ENCODE assay signal across 8 cellular contexts in the genomic region with DNA sequence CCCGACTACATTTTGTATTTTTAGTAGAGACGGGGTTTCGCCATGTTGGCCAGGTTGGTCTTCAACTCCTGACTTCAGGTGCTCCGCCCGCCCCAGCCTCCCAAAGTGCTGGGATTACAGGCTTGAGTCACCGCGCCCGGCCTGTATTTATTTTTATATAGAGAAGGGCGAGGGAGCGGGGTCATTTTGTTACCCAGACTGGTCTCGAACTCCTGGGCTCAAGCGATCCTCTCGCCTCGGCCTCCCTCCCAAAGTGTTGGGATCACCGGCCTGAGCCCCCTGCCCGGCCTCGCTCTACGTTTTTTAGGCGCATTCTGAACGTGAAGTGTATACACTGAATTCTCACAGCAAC. TPM values are rescaled to one million over a fixed set of nuclear protein-coding genes. Genes with fewer than 3 reads are reported as not detected.
A peak's percentile ranks its signal among the peaks of the same experiment; 100 is the strongest.
DNase-seq lines count a peak whose midpoint lies in the region; ATAC-seq and TF ChIP-seq lines count a peak whose summit lies in the region.

No MANE protein-coding gene starts in this region.

- peak overlapping the region; percentile 79 for H4K12ac ChIP-seq in trophoblast cell (ENCODE audit: low read depth, low read length)

- peak overlapping the region; percentile 72 for H3K4ac ChIP-seq in trophoblast cell (ENCODE audit: low read depth, low read length)

- H3K4me1 Mint-ChIP-seq in Calu3 (ENCODE audit: low read depth, unreplicated experiment): peaks cover 10% of the 10 kb centered on the region
- peaks cover 34 to 40% (median 39%) of the 10 kb centered on the region in 3 donors for H3K4me1 Mint-ChIP-seq in T-cell

- H3K27ac ChIP-seq in fibroblast of lung (ENCODE audit: insufficient read depth, low read length) (peak overlapping the region; percentile 82), trophoblast cell (ENCODE audit: low read depth, low read length) (peak overlapping the region; percentile 79)

- CTCF ChIA-PET in Calu3 (lab: Charles Lee): interaction anchor here (2.1 kb wide), 1 partner anchor 60 kb away, joined by 8 read pairs; no protein-coding TSS in a partner anchor
- CTCF ChIA-PET in T-cell (lab: Charles Lee): interaction anchor here (1.0 to 5.2 kb wide), 2 partner anchors 53 to 59 kb away, joined by 4 to 30 read pairs; no protein-coding TSS in a partner anchor

- no peaks in the 10 kb centered on the region for H3K27me3 ChIP-seq in fibroblast of lung (ENCODE audit: control insufficient read depth, insufficient read depth, low read length)
- H3K27me3 ChIP-seq in trophoblast cell (ENCODE audit: insufficient read depth, low read length): no peaks in the 10 kb centered on the region

- peak overlapping the region; percentile 97 for H2AFZ ChIP-seq in fibroblast of lung (ENCODE audit: low read length)
- peak overlapping the region; percentile 96 for H2AFZ ChIP-seq in trophoblast cell (ENCODE audit: insufficient read depth, low read length, poor library complexity)

- H3K36me3 ChIP-seq in fibroblast of lung (ENCODE audit: control insufficient read depth, insufficient read depth, low read length): peaks cover 3% of the 10 kb centered on the region
- peaks cover under 1 to 3% of the 10 kb centered on the region in 2 experiments for H3K36me3 ChIP-seq in trophoblast cell (ENCODE audit: control insufficient read depth in 1 of 2, insufficient read depth in 2 of 2, low read length in 2 of 2)

- H3K27ac Mint-ChIP-seq in Calu3 (ENCODE audit: unreplicated experiment) (peak overlapping the region; percentile 89), T-cell (peak overlapping the region; percentile 76 to 89)

- peaks cover 2% of the 10 kb centered on the region for H3K4me1 ChIP-seq in fibroblast of lung (ENCODE audit: control insufficient read depth, extremely low read depth, insufficient read depth, low read length)
- peaks cover 4 to 9% of the 10 kb centered on the region in 2 experiments for H3K4me1 ChIP-seq in trophoblast cell (ENCODE audit: control insufficient read depth in 1 of 2, insufficient read depth in 2 of 2, low read length in 2 of 2)

- H2BK12ac ChIP-seq in trophoblast cell (ENCODE audit: low read length): peak overlapping the region; percentile 59

- peak overlapping the region; percentile 92 for H3K9ac ChIP-seq in fibroblast of lung (ENCODE audit: insufficient read depth, low read length)
- H3K9ac ChIP-seq in trophoblast cell (ENCODE audit: low read length): peak overlapping the region; percentile 74

- peak overlapping the region; percentile 59 for H3K4me2 ChIP-seq in fibroblast of lung (ENCODE audit: extremely low read depth, insufficient read depth, low read length)
- peak overlapping the region; percentile 65 for H3K4me2 ChIP-seq in trophoblast cell (ENCODE audit: low read length)

- POLR2A ChIA-PET in T-cell (lab: Charles Lee): no interaction called here

- no peaks in the 10 kb centered on the region for H3K9me3 ChIP-seq in fibroblast of lung (ENCODE audit: control insufficient read depth, insufficient read depth, low read depth, low read length)
- H3K9me3 ChIP-seq in trophoblast cell (ENCODE audit: insufficient read depth, low read depth, low read length): no peaks in the 10 kb centered on the region

- peak overlapping the region; percentile 97 for H4K8ac ChIP-seq in trophoblast cell (ENCODE audit: low read depth, low read length)

- H3K79me1 ChIP-seq in trophoblast cell (ENCODE audit: low read length): peaks cover 13% of the 10 kb centered on the region

- H3K36me3 Mint-ChIP-seq in Calu3 (ENCODE audit: insufficient read depth, unreplicated experiment): peaks cover 37% of the 10 kb centered on the region
- H3K36me3 Mint-ChIP-seq in T-cell: peaks cover 18% of the 10 kb centered on the region

- DNase-seq in Calu3 (no peak), T-cell (peak in 2 of 34 experiments; percentile 2 to 3), fibroblast of lung (ENCODE audit: low read depth in 2 of 2) (no peak), trophoblast cell (no peak), LoVo (ENCODE audit: low spot score) (no peak), AG20443 (ENCODE audit: low spot score) (no peak)
- no peak for DNase-seq in stimulated activated naive CD4-positive, alpha-beta T cell treated with Interleukin-2 at 50 U/mL for 16 hours (lab: John Stamatoyannopoulos, UW)

- peak overlapping the region; percentile 87 for H4K91ac ChIP-seq in trophoblast cell (ENCODE audit: low read depth, low read length)

- TF ChIP-seq CTCF in Calu3 (IDR thresholded peaks at IDR 0.05; ENCODE audit: unreplicated experiment) (no peak), fibroblast of lung (conservative IDR thresholded peaks at IDR 0.05 in 1 of 2, IDR thresholded peaks at IDR 0.05 in 1 of 2; ENCODE audit: low read depth in 1 of 2, low read length in 2 of 2) (no peak)

- H3K23ac ChIP-seq in trophoblast cell (ENCODE audit: low read length): no peak overlapping the region

- ATAC-seq in T-cell (replicated peaks in 1 of 4): no peak
- ATAC-seq in HG03135 (IDR thresholded peaks at IDR 0.05; ENCODE audit: unreplicated experiment): no peak

- intact Hi-C loops in Calu3 (cut with micrococcal nuclease; ENCODE audit: unreplicated experiment): loop anchor here (5.0 kb wide), 1 partner anchor 61 kb away; no protein-coding TSS in a partner anchor

- H2AK5ac ChIP-seq in trophoblast cell (ENCODE audit: low read length): peak overlapping the region; percentile 39

- H4K20me1 ChIP-seq in fibroblast of lung (ENCODE audit: control insufficient read depth, extremely low read depth, insufficient read depth, low read length): peaks cover 11% of the 10 kb centered on the region

- H3K4me3 ChIP-seq in fibroblast of lung (replicated peaks in 1 of 4; ENCODE audit: control extremely low read depth in 1 of 4, insufficient read depth in 1 of 4, low read depth in 3 of 4, low read length in 4 of 4): peak overlapping the region; percentile 18 to 88 (median 37)
- H3K4me3 ChIP-seq in trophoblast cell (ENCODE audit: low read depth, low read length): peak overlapping the region; percentile 67

- H2BK5ac ChIP-seq in trophoblast cell (ENCODE audit: low read depth, low read length, poor library complexity): peak overlapping the region; percentile 82

- peak overlapping the region; percentile 74 for H2BK120ac ChIP-seq in trophoblast cell (ENCODE audit: insufficient read depth, low read length, poor library complexity)

- H3K14ac ChIP-seq in trophoblast cell (ENCODE audit: low read length): peak overlapping the region; percentile 69

- H3K4me3 Mint-ChIP-seq in Calu3 (ENCODE audit: low read depth, unreplicated experiment): peak overlapping the region; percentile 96
- H3K4me3 Mint-ChIP-seq in T-cell: peak overlapping the region; percentile 83 to 89 (median 88)

- H3K27me3 Mint-ChIP-seq in Calu3 (ENCODE audit: unreplicated experiment) (no peaks in the 10 kb centered on the region), T-cell (no peaks in the 10 kb centered on the region)

- peak overlapping the region; percentile 91 for H3K18ac ChIP-seq in trophoblast cell (ENCODE audit: low read length)

- no peaks in the 10 kb centered on the region for H3K9me3 Mint-ChIP-seq in Calu3 (ENCODE audit: low read depth, unreplicated experiment)
- H3K9me3 Mint-ChIP-seq in T-cell: no peaks in the 10 kb centered on the region

- BruUV-seq in Calu3 (replicated peaks; lab: Mats Ljungman, UMichigan): no TSS peak

- WGBS in trophoblast cell (ENCODE audit: extremely low coverage, insufficient coverage, insufficient read length): no CpG with 5 or more reads among the region's 20 CpGs

- H3K79me2 ChIP-seq in fibroblast of lung (ENCODE audit: control insufficient read depth, insufficient read depth, low read length) (peaks cover 42% of the 10 kb centered on the region), trophoblast cell (ENCODE audit: control insufficient read depth, insufficient read depth, low read length, poor library complexity) (peaks cover 11% of the 10 kb centered on the region)

RNA-seq across cellular contexts. Expression of a gene that starts 0.5 kb away (rescaled TPM):
- total RNA-seq in Calu3 (2022): 68.4 and 89.0 TPM in 2 replicates
- 10 to 100 TPM; 53.3 to 70.6 (median 61.3) TPM for total RNA-seq in T-cell
- total RNA-seq in fibroblast of lung: 65.6 and 86.5 TPM in 2 replicates
- 26.6 and 35.5 TPM in 2 replicates for polyA plus RNA-seq in fibroblast of lung
- 25.0 and 32.5 TPM in 2 replicates for polyA plus RNA-seq in fibroblast of lung (2012)
- polyA minus RNA-seq in fibroblast of lung (ENCODE audit: low replicate concordance): 0.26 and 1.1 TPM in 2 replicates
- polyA plus RNA-seq in trophoblast cell (2013): 40.2 and 42.6 TPM in 2 replicates
